Comparison of ENCODE assay signal across 11 cellular contexts in the genomic region with DNA sequence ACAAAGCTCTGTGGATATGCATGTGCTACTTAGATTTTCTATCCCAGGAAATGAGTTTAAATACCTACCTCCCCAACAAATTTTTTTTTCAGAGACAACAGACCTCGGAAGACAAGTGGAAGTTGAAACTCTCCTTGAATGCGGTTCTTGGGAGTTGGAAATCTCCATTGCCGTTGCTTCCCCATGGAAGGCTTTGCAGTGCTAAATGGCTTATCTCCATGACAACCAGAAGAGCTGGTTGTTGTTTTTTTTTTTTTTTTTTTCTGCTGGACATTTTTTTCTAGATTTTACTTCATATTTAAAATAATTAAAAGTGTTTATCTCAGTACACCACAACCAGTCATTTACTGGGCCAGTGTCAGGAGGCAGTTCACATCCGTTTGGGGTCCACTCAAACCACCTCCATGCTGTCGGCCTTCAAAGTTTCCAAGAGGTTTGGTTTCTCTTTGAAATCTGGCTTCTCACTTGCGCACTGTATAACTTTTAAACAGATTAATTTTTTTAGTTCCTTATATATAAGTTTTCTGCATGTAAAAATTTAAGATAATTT.
DNase-seq lines count a peak whose midpoint lies in the region; ATAC-seq and FAIRE-seq lines count a peak whose summit lies in the region.
"Had no signal": no experiment of that assay in that cellular context is flagged by ENCODE, and none has a peak within 500 bp of the region (broad histone marks: within the 10 kb centered on the region; RNA-seq: fewer than 3 reads in every experiment).

No MANE protein-coding gene starts in this region.

- H3K4me1 Mint-ChIP-seq in T-helper 1 cell treated with Interleukin-12 subunit alpha and Interleukin-12 subunit beta and Interleukin-4 antibody, amounts not matched to agents 30 μg/mL and 1 μg/mL, for 36 hours (ENCODE audit: low read depth) = peaks cover 39% of the 10 kb centered on the region

- peak overlapping the region in 1 of 2 donors; percentile 73 for H3K27ac ChIP-seq in small intestine (ENCODE audit: low read depth in 1 of 2, low read length in 1 of 2)
- H3K27ac ChIP-seq: vagina had no signal

- no peak for DNase-seq in T-helper 1 cell
- DNase-seq in NCI-H146 treated with DMSO at 0.1 percent for 48 hours (lab: John Stamatoyannopoulos, UW; ENCODE audit: unreplicated experiment) = peak; percentile 50
- DNase-seq in cerebellar cortex (ENCODE audit: low spot score) = peak; percentile 23
- peak; percentile 16 for DNase-seq in small intestine
- DNase-seq in stimulated activated CD4-positive, alpha-beta T cell treated with anti-CD3 and anti-CD28 coated beads, Interleukin-12 subunit alpha, Interleukin-12 subunit beta, amount 100 ng/mL, for 4 hours = no peak
- DNase-seq: NCI-H345 had no signal

- no peaks in the 10 kb centered on the region for H3K9me3 ChIP-seq in small intestine (ENCODE audit: control insufficient read depth, low read depth)
- H3K9me3 ChIP-seq: vagina had no signal

- 53 to 54% (median 53%) methylated on average over 6 of the region's 6 CpGs for WGBS in small intestine, 3 donors

- H3K36me3 ChIP-seq in small intestine (ENCODE audit: control insufficient read depth in 2 of 2, insufficient read depth in 2 of 2, low read length in 2 of 2) = no peaks in the 10 kb centered on the region
- H3K36me3 ChIP-seq: vagina had no signal

- ATAC-seq in GM21381 (IDR thresholded peaks at IDR 0.05; ENCODE audit: unreplicated experiment) = no peak
- ATAC-seq in GM19324 (IDR thresholded peaks at IDR 0.05; ENCODE audit: low FRiP score, unreplicated experiment) = no peak

- peak overlapping the region; percentile 99 for H3K27ac Mint-ChIP-seq in T-helper 1 cell treated with Interleukin-12 subunit alpha and Interleukin-12 subunit beta and Interleukin-4 antibody, amounts not matched to agents 30 μg/mL and 1 μg/mL, for 36 hours

- peak overlapping the region; percentile 82 for H3K4me3 Mint-ChIP-seq in T-helper 1 cell treated with Interleukin-12 subunit alpha and Interleukin-12 subunit beta and Interleukin-4 antibody, amounts not matched to agents 30 μg/mL and 1 μg/mL, for 36 hours

- FAIRE-seq in small intestine (lab: Jason Lieb, UNC) = no peak
- FAIRE-seq: endometrium had no signal

- peaks cover 0 to 3% of the 10 kb centered on the region in 2 donors for H3K4me1 ChIP-seq in small intestine (ENCODE audit: control insufficient read depth in 2 of 2, insufficient read depth in 1 of 2, low read depth in 1 of 2, low read length in 1 of 2)
- H3K4me1 ChIP-seq: vagina had no signal

- no peaks in the 10 kb centered on the region for H3K27me3 Mint-ChIP-seq in T-helper 1 cell treated with Interleukin-12 subunit alpha and Interleukin-12 subunit beta and Interleukin-4 antibody, amounts not matched to agents 30 μg/mL and 1 μg/mL, for 36 hours (ENCODE audit: low read depth)

- H3K36me3 Mint-ChIP-seq in T-helper 1 cell treated with Interleukin-12 subunit alpha and Interleukin-12 subunit beta and Interleukin-4 antibody, amounts not matched to agents 30 μg/mL and 1 μg/mL, for 36 hours (ENCODE audit: low read depth) = peaks cover 13% of the 10 kb centered on the region

- H3K4me3 ChIP-seq in small intestine (ENCODE audit: low read depth in 1 of 2, low read length in 2 of 2) = no peak overlapping the region
- H3K4me3 ChIP-seq: vagina had no signal

- H3K27me3 ChIP-seq in small intestine (ENCODE audit: control insufficient read depth in 2 of 2, insufficient read depth in 2 of 2, low read length in 2 of 2) = no peaks in the 10 kb centered on the region
- H3K27me3 ChIP-seq: vagina had no signal

- H3K9me3 Mint-ChIP-seq in T-helper 1 cell treated with Interleukin-12 subunit alpha and Interleukin-12 subunit beta and Interleukin-4 antibody, amounts not matched to agents 30 μg/mL and 1 μg/mL, for 36 hours = no peaks in the 10 kb centered on the region

Comparison
In these comparisons a context has a peak if more than half of its experiments do, and no peak if none do; other contexts are left out.
1. DNase-seq: peak in NCI-H146 treated with DMSO at 0.1 percent for 48 hours (single experiment), cerebellar cortex (single experiment) and small intestine (single experiment); none in T-helper 1 cell (0 of 5) and stimulated activated CD4-positive, alpha-beta T cell treated with anti-CD3 and anti-CD28 coated beads, Interleukin-12 subunit alpha, Interleukin-12 subunit beta, amount 100 ng/mL, for 4 hours (single experiment).